Comparison of ENCODE assay signal across 9 cellular contexts in genomic region chr10:61942997-61943457, GRCh38. TPM values are rescaled to one million over a fixed set of nuclear protein-coding genes. Genes with fewer than 3 reads are reported as not detected.
A peak's percentile ranks its signal among the peaks of the same experiment; 100 is the strongest.
DNase-seq lines count a peak whose midpoint lies in the region; ATAC-seq and TF ChIP-seq lines count a peak whose summit lies in the region.
"Had no signal": no experiment of that assay in that cellular context is flagged by ENCODE, and none has a peak within 500 bp of the region (broad histone marks: within the 10 kb centered on the region; RNA-seq: fewer than 3 reads in every experiment).

No MANE protein-coding gene starts in this region.

- no peak for DNase-seq in activated T-cell treated with anti-CD3 and anti-CD28 coated beads, Interleukin-2, amount 50 U/mL, for 72 hours
- DNase-seq in activated T-cell treated with anti-CD3 and anti-CD28 coated beads, Interleukin-2, amount 50 U/mL, for 48 hours: no peak
- DNase-seq in medulla oblongata (ENCODE audit: extremely low spot score): peak; percentile 20
- DNase-seq in NOMO-1 treated with DMSO at 0.1 percent for 48 hours (lab: John Stamatoyannopoulos, UW; ENCODE audit: unreplicated experiment): no peak
- no peak for DNase-seq in SIG-M5 (lab: John Stamatoyannopoulos, UW)
- DNase-seq in RKO (ENCODE audit: low spot score): no peak
- DNase-seq: BE2C had no signal

- peak overlapping the region; percentile 80 for H3K27ac ChIP-seq in urinary bladder (ENCODE audit: low read depth)

- no peaks in the 10 kb centered on the region for H3K36me3 ChIP-seq in urinary bladder (ENCODE audit: insufficient read depth)

- no peaks in the 10 kb centered on the region for H3K27me3 Mint-ChIP-seq in activated T-cell treated with anti-CD3 and anti-CD28 coated beads, Interleukin-2, amount 50 U/mL, for 72 hours (ENCODE audit: low read depth)
- H3K27me3 Mint-ChIP-seq in brain: no peaks in the 10 kb centered on the region

- peak overlapping the region; percentile 6 for H3K4me3 ChIP-seq in urinary bladder (ENCODE audit: low read depth, low read length)

- peaks cover 21 to 64% of the 10 kb centered on the region in 2 donors for H3K36me3 Mint-ChIP-seq in activated T-cell treated with anti-CD3 and anti-CD28 coated beads, Interleukin-2, amount 50 U/mL, for 72 hours (ENCODE audit: insufficient read depth in 2 of 2)
- peaks cover 50% of the 10 kb centered on the region for H3K36me3 Mint-ChIP-seq in brain

- ATAC-seq in activated T-cell treated with anti-CD3 and anti-CD28 coated beads, Interleukin-2, amount 50 U/mL, for 72 hours (replicated peaks in 1 of 2): peak in 1 of 2 donors; percentile 9

- 35% methylated on average over 1 of the region's 1 CpG for WGBS in urinary bladder

- peaks cover 72% of the 10 kb centered on the region for H3K4me1 Mint-ChIP-seq in activated T-cell treated with anti-CD3 and anti-CD28 coated beads, Interleukin-2, amount 50 U/mL, for 72 hours (ENCODE audit: low read depth)
- peaks cover 58% of the 10 kb centered on the region for H3K4me1 Mint-ChIP-seq in brain

- peaks cover 0 to 3% of the 10 kb centered on the region in 2 donors for H3K9me3 Mint-ChIP-seq in activated T-cell treated with anti-CD3 and anti-CD28 coated beads, Interleukin-2, amount 50 U/mL, for 72 hours
- no peaks in the 10 kb centered on the region for H3K9me3 Mint-ChIP-seq in brain

- H3K4me1 ChIP-seq in urinary bladder (ENCODE audit: insufficient read depth): no peaks in the 10 kb centered on the region

- peak overlapping the region; percentile 100 for H3K27ac Mint-ChIP-seq in activated T-cell treated with anti-CD3 and anti-CD28 coated beads, Interleukin-2, amount 50 U/mL, for 72 hours
- peak overlapping the region in 3 of 5 experiments; percentile 91 to 95 (median 94) for H3K27ac Mint-ChIP-seq in brain

- peak overlapping the region; percentile 77 to 96 for H3K4me3 Mint-ChIP-seq in activated T-cell treated with anti-CD3 and anti-CD28 coated beads, Interleukin-2, amount 50 U/mL, for 72 hours
- peak overlapping the region in 3 of 5 experiments; percentile 17 to 74 (median 35) for H3K4me3 Mint-ChIP-seq in brain

- TF ChIP-seq CTCF in brain (conservative IDR thresholded peaks at IDR 0.05): no peak

RNA-seq across cellular contexts. Expression of gene ARID5B, which starts 41.5 kb away (rescaled TPM):
- 100 to 1,000 TPM in 1 of 2 donors, 10 to 100 TPM in 1; 74.4 to 113 TPM for total RNA-seq in activated T-cell treated with anti-CD3 and anti-CD28 coated beads, Interleukin-2, amount 50 U/mL, for 72 hours
- 2.5 TPM for polyA plus RNA-seq in brain (ENCODE audit: insufficient read depth, low read depth, low replicate concordance)
- total RNA-seq in urinary bladder: 52.5 TPM
- 23.5 TPM for polyA plus RNA-seq in urinary bladder
